ENCODE assay signal across 14 cellular contexts in the genomic region with DNA sequence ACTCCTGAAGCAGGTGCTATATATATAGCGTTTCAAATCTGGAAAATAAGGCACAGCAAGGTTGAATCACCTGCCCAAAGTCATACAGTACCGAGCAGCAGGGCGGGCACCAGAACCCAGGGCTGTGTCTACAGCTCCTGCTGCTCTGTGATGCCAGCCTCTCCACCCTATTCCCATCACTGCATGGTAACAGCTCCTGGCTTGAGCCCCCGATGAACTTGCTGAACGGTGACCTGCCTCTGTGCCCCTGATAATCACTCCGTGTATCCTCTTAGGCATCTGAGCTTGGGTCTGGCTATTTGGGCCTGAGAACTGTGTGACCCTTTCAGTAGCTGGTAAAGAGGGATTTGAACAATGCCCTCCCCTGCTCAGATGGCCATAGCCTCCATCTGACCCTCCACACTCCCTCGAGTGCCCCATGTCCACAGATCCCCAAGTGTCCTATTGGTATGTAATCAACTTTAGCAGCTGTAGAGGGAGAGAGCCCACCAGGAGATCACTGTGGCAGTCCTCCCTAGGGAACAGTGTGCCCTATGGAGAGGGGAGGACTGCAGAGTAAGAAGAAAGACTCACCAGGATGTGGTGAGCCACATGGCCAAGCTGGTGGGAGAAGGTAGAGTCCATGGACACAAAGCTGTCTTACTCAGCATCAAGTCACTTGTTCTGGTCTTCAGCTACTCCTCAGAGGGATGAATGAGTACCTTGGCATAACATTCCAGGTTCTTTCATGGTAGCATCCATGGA. TPM values are rescaled to one million over a fixed set of nuclear protein-coding genes. Genes with fewer than 3 reads are reported as not detected.
A peak's percentile ranks its signal among the peaks of the same experiment; 100 is the strongest.
DNase-seq lines count a peak whose midpoint lies in the region; ATAC-seq and TF ChIP-seq lines count a peak whose summit lies in the region.
"Had no signal": no experiment of that assay in that cellular context is flagged by ENCODE, and none has a peak within 500 bp of the region (broad histone marks: within the 10 kb centered on the region; RNA-seq: fewer than 3 reads in every experiment).

No MANE protein-coding gene starts in this region.

- peaks cover 31% of the 10 kb centered on the region for H3K27me3 ChIP-seq in left ventricle myocardium inferior (ENCODE audit: low read depth)
- H3K27me3 ChIP-seq: uterus had no signal

- peak overlapping the region; percentile 71 for H3K4me3 ChIP-seq in left ventricle myocardium inferior

- H3K4me1 Mint-ChIP-seq in WTC11, result peaks cover 25% of the 10 kb centered on the region
- H3K4me1 Mint-ChIP-seq: neural progenitor cell had no signal

- H3K4me1 ChIP-seq in left ventricle myocardium inferior, result peaks cover 42% of the 10 kb centered on the region
- H3K4me1 ChIP-seq: uterus had no signal

- H3K27ac ChIP-seq in left ventricle myocardium inferior (replicated peaks), result peak overlapping the region; percentile 65
- H3K27ac ChIP-seq: neural progenitor cell, uterus had no signal

- H3K36me3 ChIP-seq in left ventricle myocardium inferior, result no peaks in the 10 kb centered on the region
- H3K36me3 ChIP-seq: esophagus squamous epithelium, neural progenitor cell, uterus had no signal

- no peak overlapping the region for H3K27ac Mint-ChIP-seq in WTC11
- H3K27ac Mint-ChIP-seq: activated T-cell treated with anti-CD3 and anti-CD28 coated beads, Interleukin-2, amount 50 U/mL, for 24 hours had no signal

- ATAC-seq in Right ventricle myocardium inferior (no peak), WTC11 (no peak), HG03196 (IDR thresholded peaks at IDR 0.05; ENCODE audit: unreplicated experiment) (no peak), GM18502 (IDR thresholded peaks at IDR 0.05; ENCODE audit: poor library complexity, unreplicated experiment) (no peak)

- peaks cover 35% of the 10 kb centered on the region for H3K27me3 Mint-ChIP-seq in WTC11 (ENCODE audit: low read depth)

- intact Hi-C loops in left ventricle myocardium inferior (cut with micrococcal nuclease) (loop anchor here (10.0 kb wide), 1 partner anchor 51 kb away; no protein-coding TSS in a partner anchor), Right ventricle myocardium inferior (cut with DNase I) (loop anchor here (5.0 kb wide), 1 partner anchor 54 kb away; no protein-coding TSS in a partner anchor)

- no peaks in the 10 kb centered on the region for H3K36me3 Mint-ChIP-seq in WTC11
- H3K36me3 Mint-ChIP-seq: neural progenitor cell had no signal

- DNase-seq in left ventricle myocardium inferior, result no peak
- no peak for DNase-seq in Right ventricle myocardium inferior (ENCODE audit: missing footprints)
- DNase-seq in WTC11 (ENCODE audit: low spot score), result no peak
- DNase-seq in islet precursor cell, result peak; percentile 29
- no peak for DNase-seq in NCI-H128 (lab: John Stamatoyannopoulos, UW; ENCODE audit: unreplicated experiment)
- DNase-seq in T-helper 2 cell, result no peak
- DNase-seq: activated T-cell treated with anti-CD3 and anti-CD28 coated beads, Interleukin-2, amount 50 U/mL, for 24 hours; esophagus squamous epithelium; NCI-H2227 treated with DMSO at 0.1 percent for 48 hours; SHP77 treated with DMSO at 0.1 percent for 48 hours; uterus had no signal

- no peaks in the 10 kb centered on the region for H3K9me3 Mint-ChIP-seq in WTC11
- H3K9me3 Mint-ChIP-seq: activated T-cell treated with anti-CD3 and anti-CD28 coated beads, Interleukin-2, amount 50 U/mL, for 24 hours; neural progenitor cell had no signal

- POLR2A ChIA-PET in WTC11 (lab: Charles Lee), result no interaction called here

- CTCF ChIA-PET in WTC11 (lab: Charles Lee), result interaction anchor here (0.6 to 4.8 kb wide), 10 partner anchors 9 to 161 kb away, joined by 3 to 102 read pairs (median 3); no protein-coding TSS in a partner anchor

- H3K9me3 ChIP-seq in left ventricle myocardium inferior (replicated peaks), result no peaks in the 10 kb centered on the region
- H3K9me3 ChIP-seq: esophagus squamous epithelium, uterus had no signal

- TF ChIP-seq CTCF in left ventricle myocardium inferior (IDR thresholded peaks at IDR 0.05; ENCODE audit: borderline replicate concordance) (no peak), WTC11 (IDR thresholded peaks at IDR 0.05) (no peak)

- no peak overlapping the region for H3K4me3 Mint-ChIP-seq in WTC11
- H3K4me3 Mint-ChIP-seq: activated T-cell treated with anti-CD3 and anti-CD28 coated beads, Interleukin-2, amount 50 U/mL, for 24 hours had no signal

TF ChIP-seq in WTC11, 78 proteins besides CTCF, POLR2A, EP300 and RAD21:
- 0 out of 2 replicates have a peak, but pooled peaks have one; percentile 23 for TF ChIP-seq ZNF263 (CRISPR knock-in tag; IDR thresholded peaks at IDR 0.05; ENCODE audit: low read depth)
- TF ChIP-seq NFE2L1 (CRISPR knock-in tag; IDR thresholded peaks at IDR 0.05), result no peak

RNA-seq across cellular contexts. Expression of gene ARHGAP22, which starts 1.1 kb away (rescaled TPM):
- total RNA-seq in left ventricle myocardium inferior, result 3.8 TPM
- 3.5 TPM for total RNA-seq in Right ventricle myocardium inferior
- total RNA-seq in WTC11 (2021), result 8.2 to 8.6 TPM (median 8.3 TPM) in 3 replicates
